1 cellular context compared by ENCODE assay signal in the genomic region with DNA sequence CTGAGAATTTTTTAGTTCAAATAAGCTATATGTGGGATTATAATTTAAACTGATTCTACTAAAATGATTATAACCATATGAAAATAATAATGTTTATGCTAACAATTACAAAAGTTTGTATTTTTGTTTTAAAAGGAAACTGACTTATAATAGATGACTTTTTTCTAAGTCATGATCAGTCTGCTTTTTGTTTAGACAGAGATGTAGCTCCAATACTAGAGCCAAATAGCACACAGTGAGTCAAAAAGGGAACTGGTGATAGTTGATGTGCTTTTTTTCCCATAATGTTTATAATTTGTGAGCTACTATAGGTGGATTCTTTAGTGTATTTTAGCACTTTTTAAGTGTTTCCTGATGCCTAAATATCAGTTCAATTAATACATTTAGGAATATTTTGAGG.
A peak's percentile ranks its signal among the peaks of the same experiment; 100 is the strongest.
TF ChIP-seq lines count a peak whose summit lies in the region.

No MANE protein-coding gene starts in this region.

TF ChIP-seq in GM12878, 131 proteins besides CTCF, POLR2A, EP300 and RAD21:
- TF ChIP-seq SPI1 (IDR thresholded peaks at IDR 0.05; ENCODE audit: borderline replicate concordance, insufficient read depth, low read depth, low read length) = peak; percentile 37; the same call in 1 of the 2 replicates
- no peak for TF ChIP-seq ATF7 (IDR thresholded peaks at IDR 0.05; ENCODE audit: low read depth)
TF ChIP-seq in GM12878: peak in this region for 1.
